In genomic region chr2:66439291-66440010, GRCh38 we compare ENCODE assay signal across 9 cellular contexts. TPM values are rescaled to one million over a fixed set of nuclear protein-coding genes. Genes with fewer than 3 reads are reported as not detected.
DNase-seq lines count a peak whose midpoint lies in the region; ATAC-seq and TF ChIP-seq lines count a peak whose summit lies in the region.
"Had no signal": no experiment of that assay in that cellular context is flagged by ENCODE, and none has a peak within 500 bp of the region (broad histone marks: within the 10 kb centered on the region; RNA-seq: fewer than 3 reads in every experiment).

No MANE protein-coding gene starts in this region.

- no CpG with 5 or more reads among the region's 36 CpGs for WGBS in trophoblast cell (ENCODE audit: extremely low coverage, insufficient coverage, insufficient read length)

- H2BK120ac ChIP-seq in trophoblast cell (ENCODE audit: insufficient read depth, low read length, poor library complexity) = peak overlapping the region; percentile 97

- H2BK12ac ChIP-seq in trophoblast cell (ENCODE audit: low read length) = peak overlapping the region; percentile 93

- no peak for ATAC-seq in left cardiac atrium
- ATAC-seq in GM21381 (IDR thresholded peaks at IDR 0.05; ENCODE audit: unreplicated experiment) = no peak
- no peak for ATAC-seq in HG02798 (IDR thresholded peaks at IDR 0.05; ENCODE audit: poor library complexity, unreplicated experiment)

- DNase-seq in BE2C = no peak
- peak; percentile 40 for DNase-seq in left cardiac atrium
- no peak for DNase-seq in trophoblast cell
- no peak for DNase-seq in NCI-H524 treated with DMSO at 0.1 percent for 48 hours (lab: John Stamatoyannopoulos, UW)
- no peak for DNase-seq in HPDE6-E6E7 (ENCODE audit: extremely low spot score)
- DNase-seq: NCI-H446 had no signal

- H3K18ac ChIP-seq in trophoblast cell (ENCODE audit: low read length) = peak overlapping the region; percentile 98

- intact Hi-C loops in left cardiac atrium (cut with DNase I) = loop anchor here (2.0 to 10.0 kb wide), 3 partner anchors 37 to 1595 kb away; no protein-coding TSS in a partner anchor

- peak overlapping the region; percentile 79 for H2BK5ac ChIP-seq in trophoblast cell (ENCODE audit: low read depth, low read length, poor library complexity)

- peak overlapping the region; percentile 88 for H4K12ac ChIP-seq in trophoblast cell (ENCODE audit: low read depth, low read length)

- no peaks in the 10 kb centered on the region for H3K27me3 ChIP-seq in BE2C
- H3K27me3 ChIP-seq in trophoblast cell (ENCODE audit: insufficient read depth, low read length) = no peaks in the 10 kb centered on the region

- peaks cover 2% of the 10 kb centered on the region for H3K36me3 ChIP-seq in BE2C
- H3K36me3 ChIP-seq in trophoblast cell (ENCODE audit: control insufficient read depth in 1 of 2, insufficient read depth in 2 of 2, low read length in 2 of 2) = peaks cover 13 to 18% of the 10 kb centered on the region in 2 experiments

- H3K79me1 ChIP-seq in trophoblast cell (ENCODE audit: low read length) = peaks cover 36% of the 10 kb centered on the region

- no peak overlapping the region for H3K23ac ChIP-seq in trophoblast cell (ENCODE audit: low read length)

- H3K4ac ChIP-seq in trophoblast cell (ENCODE audit: low read depth, low read length) = peak overlapping the region; percentile 99

- H4K91ac ChIP-seq in trophoblast cell (ENCODE audit: low read depth, low read length) = peak overlapping the region; percentile 98

- peak overlapping the region; percentile 94 for H3K14ac ChIP-seq in trophoblast cell (ENCODE audit: low read length)

- H4K8ac ChIP-seq in trophoblast cell (ENCODE audit: low read depth, low read length) = peak overlapping the region; percentile 72

- H3K4me2 ChIP-seq in trophoblast cell (ENCODE audit: low read length) = peak overlapping the region; percentile 63

- H2AFZ ChIP-seq in trophoblast cell (ENCODE audit: insufficient read depth, low read length, poor library complexity) = peak overlapping the region; percentile 10

- H3K79me2 ChIP-seq in trophoblast cell (ENCODE audit: control insufficient read depth, insufficient read depth, low read length, poor library complexity) = peaks cover 23% of the 10 kb centered on the region

- no peak for TF ChIP-seq CTCF in BE2C (IDR thresholded peaks at IDR 0.05; ENCODE audit: low read depth, low read length)
- no peak for TF ChIP-seq CTCF in WI38 (IDR thresholded peaks at IDR 0.05; ENCODE audit: low read depth, low read length)

- H3K4me1 ChIP-seq in BE2C (no peaks in the 10 kb centered on the region), trophoblast cell (ENCODE audit: control insufficient read depth in 1 of 2, insufficient read depth in 2 of 2, low read length in 2 of 2) (peaks cover 15 to 16% of the 10 kb centered on the region in 2 experiments)

- H3K27ac ChIP-seq in trophoblast cell (ENCODE audit: low read depth, low read length) = peak overlapping the region; percentile 66

- H3K4me3 ChIP-seq in BE2C (ENCODE audit: low read depth, low read length) (peak overlapping the region; percentile 83), WI38 (ENCODE audit: low read depth, low read length) (peak overlapping the region; percentile 74), trophoblast cell (ENCODE audit: low read depth, low read length) (peak overlapping the region; percentile 46)

- peak overlapping the region; percentile 96 for H2AK5ac ChIP-seq in trophoblast cell (ENCODE audit: low read length)

- H3K9me3 ChIP-seq in BE2C (no peaks in the 10 kb centered on the region), trophoblast cell (ENCODE audit: insufficient read depth, low read depth, low read length) (no peaks in the 10 kb centered on the region)

- H3K9ac ChIP-seq in trophoblast cell (ENCODE audit: low read length) = peak overlapping the region; percentile 90

RNA-seq across cellular contexts. Expression of gene MEIS1, which starts 4.5 kb away (rescaled TPM):
- polyA plus RNA-seq in BE2C (2012; ENCODE audit: insufficient read depth, insufficient read length, low read depth) = 21.8 TPM
- 10 to 100 TPM; 32.4 to 36.1 TPM for total RNA-seq in left cardiac atrium
- polyA plus RNA-seq in trophoblast cell (2013) = 19.4 and 19.9 TPM in 2 replicates
